ENCODE assay signal across 1 cellular context in genomic region chr5:14183187-14183939, GRCh38.
TF ChIP-seq lines count a peak whose summit lies in the region.

No MANE protein-coding gene starts in this region.

TF ChIP-seq in GM12878, 131 proteins besides CTCF, POLR2A, EP300 and RAD21 (continued from another document):
- TF ChIP-seq, protein P1, sequence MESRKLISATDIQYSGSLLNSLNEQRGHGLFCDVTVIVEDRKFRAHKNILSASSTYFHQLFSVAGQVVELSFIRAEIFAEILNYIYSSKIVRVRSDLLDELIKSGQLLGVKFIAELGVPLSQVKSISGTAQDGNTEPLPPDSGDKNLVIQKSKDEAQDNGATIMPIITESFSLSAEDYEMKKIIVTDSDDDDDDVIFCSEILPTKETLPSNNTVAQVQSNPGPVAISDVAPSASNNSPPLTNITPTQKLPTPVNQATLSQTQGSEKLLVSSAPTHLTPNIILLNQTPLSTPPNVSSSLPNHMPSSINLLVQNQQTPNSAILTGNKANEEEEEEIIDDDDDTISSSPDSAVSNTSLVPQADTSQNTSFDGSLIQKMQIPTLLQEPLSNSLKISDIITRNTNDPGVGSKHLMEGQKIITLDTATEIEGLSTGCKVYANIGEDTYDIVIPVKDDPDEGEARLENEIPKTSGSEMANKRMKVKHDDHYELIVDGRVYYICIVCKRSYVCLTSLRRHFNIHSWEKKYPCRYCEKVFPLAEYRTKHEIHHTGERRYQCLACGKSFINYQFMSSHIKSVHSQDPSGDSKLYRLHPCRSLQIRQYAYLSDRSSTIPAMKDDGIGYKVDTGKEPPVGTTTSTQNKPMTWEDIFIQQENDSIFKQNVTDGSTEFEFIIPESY (IDR thresholded peaks at IDR 0.05), result no peak
- TF ChIP-seq RFX5 (IDR thresholded peaks at IDR 0.05; ENCODE audit: low read depth, low read length), result no peak
- no peak for TF ChIP-seq ZNF207 (IDR thresholded peaks at IDR 0.05; ENCODE audit: borderline replicate concordance)
- TF ChIP-seq CHD2 (IDR thresholded peaks at IDR 0.05; ENCODE audit: borderline replicate concordance, low read depth, low read length), result no peak
- TF ChIP-seq ZNF592 (IDR thresholded peaks at IDR 0.05), result no peak
- TF ChIP-seq CUX1 (IDR thresholded peaks at IDR 0.05; ENCODE audit: insufficient replicate concordance, low read depth, low read length), result no peak
- TF ChIP-seq CREB1 (IDR thresholded peaks at IDR 0.05; ENCODE audit: low read depth), result no peak
- no peak for TF ChIP-seq CBX3 (IDR thresholded peaks at IDR 0.05; ENCODE audit: borderline replicate concordance, low read depth)
- no peak for TF ChIP-seq FOS (IDR thresholded peaks at IDR 0.05; ENCODE audit: borderline replicate concordance, extremely low read depth, insufficient read length)
TF ChIP-seq in GM12878: peak in this region for 0.
